9 cellular contexts compared by ENCODE assay signal in genomic region chr7:94183289-94183749, GRCh38.
A peak's percentile ranks its signal among the peaks of the same experiment; 100 is the strongest.
DNase-seq lines count a peak whose midpoint lies in the region; ATAC-seq, FAIRE-seq and TF ChIP-seq lines count a peak whose summit lies in the region.
"Had no signal": no experiment of that assay in that cellular context is flagged by ENCODE, and none has a peak within 500 bp of the region (broad histone marks: within the 10 kb centered on the region; RNA-seq: fewer than 3 reads in every experiment).

No MANE protein-coding gene starts in this region.

- H3K9me3 Mint-ChIP-seq in H9, result no peaks in the 10 kb centered on the region

- H3K23me2 ChIP-seq in H9 (ENCODE audit: insufficient read length, low read depth, low read length, poor library complexity, severe bottlenecking), result no peaks in the 10 kb centered on the region

- no peaks in the 10 kb centered on the region for H4K20me1 ChIP-seq in H9 (ENCODE audit: control insufficient read depth, insufficient read depth, insufficient read length)
- H4K20me1 ChIP-seq in smooth muscle cell (ENCODE audit: low read depth), result no peaks in the 10 kb centered on the region

- ATAC-seq in HG03196 (IDR thresholded peaks at IDR 0.05; ENCODE audit: unreplicated experiment), result no peak
- ATAC-seq: T-helper 17 cell had no signal

- H2BK120ac ChIP-seq in H9 (ENCODE audit: low read depth, low read length, poor library complexity, severe bottlenecking), result no peak overlapping the region

- DNase-seq in H9 (no peak), left ventricle myocardium inferior (no peak), smooth muscle cell (lab: John Stamatoyannopoulos, UW; ENCODE audit: unreplicated experiment) (no peak), T1000 (lab: John Stamatoyannopoulos, UW) (no peak)
- DNase-seq in stimulated activated CD4-positive, alpha-beta T cell treated with anti-CD3 and anti-CD28 coated beads, Interleukin-15, amount 100 ng/mL, for 24 hours, result no peak
- DNase-seq in activated T-cell treated with anti-CD3 and anti-CD28 coated beads, Interleukin-2, amount 50 U/mL, for 48 hours, result no peak
- DNase-seq: T-helper 17 cell had no signal

- no peak overlapping the region for H3K14ac ChIP-seq in H9 (ENCODE audit: insufficient read depth, low read length)

- no peak overlapping the region for H3K18ac ChIP-seq in H9 (ENCODE audit: insufficient read length, low read depth, low read length)

- H3K56ac ChIP-seq in H9 (ENCODE audit: insufficient read length, low read depth, low read length), result no peak overlapping the region

- FAIRE-seq in TTC549 (lab: Jason Lieb, UNC), result peak; percentile 93

- H2BK5ac ChIP-seq in H9 (ENCODE audit: insufficient read length, low read length), result no peak overlapping the region

- WGBS in H9 (ENCODE audit: extremely low coverage, insufficient read length, low lambda C conversion rate), result no CpG with 5 or more reads among the region's 2 CpGs
- 0% methylated on average over 2 of the region's 2 CpGs for WGBS in smooth muscle cell (ENCODE audit: low lambda C conversion rate)

- no peak overlapping the region for H4K91ac ChIP-seq in H9 (ENCODE audit: insufficient read length, low read depth, low read length)

- H3K36me3 Mint-ChIP-seq in H9 (ENCODE audit: insufficient read depth in 1 of 3, low read depth in 3 of 3), result no peaks in the 10 kb centered on the region; a peak in 1 of 7 replicates

- peaks cover 0 to 7% of the 10 kb centered on the region in 2 experiments; a peak in 2 of 4 replicates for H3K4me1 Mint-ChIP-seq in H9
- H3K4me1 Mint-ChIP-seq: T-helper 17 cell had no signal

- H4K5ac ChIP-seq in H9 (ENCODE audit: insufficient read length, low read depth, low read length), result no peak overlapping the region

- H3K9me3 ChIP-seq in H9 (ENCODE audit: control insufficient read depth, low read depth, low read length) (peaks cover 7% of the 10 kb centered on the region), left ventricle myocardium inferior (replicated peaks) (no peaks in the 10 kb centered on the region), smooth muscle cell (replicated peaks; ENCODE audit: low read depth) (no peaks in the 10 kb centered on the region)

- H3F3A ChIP-seq in smooth muscle cell (ENCODE audit: low read depth), result peaks cover 12% of the 10 kb centered on the region

- no peaks in the 10 kb centered on the region for H3K27me3 ChIP-seq in H9 (ENCODE audit: insufficient read depth, low read length)
- H3K27me3 ChIP-seq in left ventricle myocardium inferior (ENCODE audit: low read depth), result no peaks in the 10 kb centered on the region
- no peaks in the 10 kb centered on the region for H3K27me3 ChIP-seq in smooth muscle cell (ENCODE audit: low read depth)

- no peak overlapping the region for H3K27ac ChIP-seq in H9 (ENCODE audit: insufficient read length, low read depth, low read length)
- H3K27ac ChIP-seq in left ventricle myocardium inferior (replicated peaks), result peak overlapping the region; percentile 80
- H3K27ac ChIP-seq in smooth muscle cell (ENCODE audit: low read depth), result peak overlapping the region; percentile 98

- no peak for TF ChIP-seq CTCF in H9 (conservative IDR thresholded peaks at IDR 0.05)
- peak; percentile 13 for TF ChIP-seq CTCF in left ventricle myocardium inferior (IDR thresholded peaks at IDR 0.05; ENCODE audit: borderline replicate concordance)
- no peak for TF ChIP-seq CTCF in smooth muscle cell (IDR thresholded peaks at IDR 0.05; ENCODE audit: borderline replicate concordance, insufficient read depth, poor library complexity, severe bottlenecking)

- H3T11ph ChIP-seq in H9 (ENCODE audit: low read length), result peak overlapping the region; percentile 53

- no peaks in the 10 kb centered on the region for H3K79me1 ChIP-seq in H9 (ENCODE audit: insufficient read depth, low read depth, low read length, poor library complexity, severe bottlenecking)

- H3K4me2 ChIP-seq in H9 (ENCODE audit: insufficient read depth, insufficient read length, low read length) (no peak overlapping the region), smooth muscle cell (peak overlapping the region; percentile 70)

- H3K4ac ChIP-seq in H9 (ENCODE audit: low read depth, low read length), result no peak overlapping the region

- H3K36me3 ChIP-seq in left ventricle myocardium inferior (no peaks in the 10 kb centered on the region), smooth muscle cell (ENCODE audit: low read depth) (no peaks in the 10 kb centered on the region)

- H2BK12ac ChIP-seq in H9 (ENCODE audit: insufficient read length, low read depth, low read length), result no peak overlapping the region

- H4K8ac ChIP-seq in H9 (replicated peaks; ENCODE audit: insufficient read length, low read depth, low read length), result no peak overlapping the region

- H2BK20ac ChIP-seq in H9 (ENCODE audit: low read depth, low read length, poor library complexity, severe bottlenecking), result no peak overlapping the region

- H3K4me3 ChIP-seq in left ventricle myocardium inferior (no peak overlapping the region), smooth muscle cell (no peak overlapping the region)

- no peaks in the 10 kb centered on the region for H3K79me2 ChIP-seq in H9 (ENCODE audit: insufficient read depth, low read length)
- no peaks in the 10 kb centered on the region for H3K79me2 ChIP-seq in smooth muscle cell (ENCODE audit: low read depth)

- no peak overlapping the region for H2AFZ ChIP-seq in H9 (ENCODE audit: low read length)
- H2AFZ ChIP-seq in smooth muscle cell (ENCODE audit: low read depth), result no peak overlapping the region

- H3K4me3 Mint-ChIP-seq in H9, result no peak overlapping the region
- H3K4me3 Mint-ChIP-seq: T-helper 17 cell had no signal

- H3K23ac ChIP-seq in H9 (ENCODE audit: insufficient read length, low read depth, low read length), result no peak overlapping the region

- intact Hi-C loops in left ventricle myocardium inferior (cut with micrococcal nuclease), result no loop called here

- no peak overlapping the region for H2AK5ac ChIP-seq in H9 (ENCODE audit: insufficient read length, low read length)

- no peaks in the 10 kb centered on the region for H3K4me1 ChIP-seq in H9 (ENCODE audit: insufficient read depth, low read length)
- H3K4me1 ChIP-seq in left ventricle myocardium inferior, result peaks cover 16% of the 10 kb centered on the region
- peaks cover 15% of the 10 kb centered on the region for H3K4me1 ChIP-seq in smooth muscle cell (ENCODE audit: low read depth)

- no peaks in the 10 kb centered on the region for H3K27me3 Mint-ChIP-seq in H9 (ENCODE audit: low read depth)
- H3K27me3 Mint-ChIP-seq: T-helper 17 cell had no signal

- H2BK15ac ChIP-seq in H9 (ENCODE audit: low read depth, low read length), result no peak overlapping the region

- H3K9ac ChIP-seq in H9 (ENCODE audit: extremely low read depth, insufficient read length, low read length), result no peak overlapping the region
- H3K9ac ChIP-seq in smooth muscle cell (ENCODE audit: low read depth), result peak overlapping the region; percentile 76

- H3K27ac Mint-ChIP-seq in H9, result peak overlapping the region in 1 of 3 experiments; percentile 39; a peak in 2 of 7 replicates
- H3K27ac Mint-ChIP-seq: T-helper 17 cell had no signal
